Comparison of ENCODE assay signal across 36 cellular contexts in genomic region chr10:107364872-107365271, GRCh38.
"Had no signal": no experiment of that assay in that cellular context is flagged by ENCODE, and none has a peak within 500 bp of the region (broad histone marks: within the 10 kb centered on the region; RNA-seq: fewer than 3 reads in every experiment).

No MANE protein-coding gene starts in this region.

- H3K4me3 ChIP-seq: MG63 had no signal

- H3K36me3 ChIP-seq: MG63 had no signal

- H3K9me3 ChIP-seq: MG63 had no signal

- H3K27me3 ChIP-seq: MG63 had no signal

- DNase-seq: Karpas-422, Kasumi-1, MG63, MM.1S, MV-4-11, NCI-H1048, NCI-H1092, NCI-H1092 treated with DMSO at 0.1 percent for 48 hours, NCI-H1105, NCI-H1105 treated with DMSO at 0.1 percent for 48 hours, NCI-H1417, NCI-H1417 treated with DMSO at 0.1 percent for 48 hours, NCI-H1436, NCI-H1436 treated with DMSO at 0.1 percent for 48 hours, NCI-H146, NCI-H1694, NCI-H1694 treated with DMSO at 0.1 percent for 48 hours, NCI-H187, NCI-H187 treated with DMSO at 0.1 percent for 48 hours, NCI-H1930, NCI-H2029, NCI-H2029 treated with DMSO at 0.1 percent for 48 hours, NCI-H2081, NCI-H2081 treated with DMSO at 0.1 percent for 48 hours, NCI-H2107, NCI-H2171, NCI-H2171 treated with DMSO at 0.1 percent for 48 hours, NCI-H2227 treated with DMSO at 0.1 percent for 48 hours, NCI-H226, NCI-H345, NCI-H446, NCI-H446 treated with DMSO at 0.1 percent for 48 hours, NCI-H510A, NCI-H510A treated with DMSO at 0.1 percent for 48 hours, NCI-H524, NCI-H524 treated with DMSO at 0.1 percent for 48 hours had no signal
